ENCODE assay signal across 2 cellular contexts in the genomic region with DNA sequence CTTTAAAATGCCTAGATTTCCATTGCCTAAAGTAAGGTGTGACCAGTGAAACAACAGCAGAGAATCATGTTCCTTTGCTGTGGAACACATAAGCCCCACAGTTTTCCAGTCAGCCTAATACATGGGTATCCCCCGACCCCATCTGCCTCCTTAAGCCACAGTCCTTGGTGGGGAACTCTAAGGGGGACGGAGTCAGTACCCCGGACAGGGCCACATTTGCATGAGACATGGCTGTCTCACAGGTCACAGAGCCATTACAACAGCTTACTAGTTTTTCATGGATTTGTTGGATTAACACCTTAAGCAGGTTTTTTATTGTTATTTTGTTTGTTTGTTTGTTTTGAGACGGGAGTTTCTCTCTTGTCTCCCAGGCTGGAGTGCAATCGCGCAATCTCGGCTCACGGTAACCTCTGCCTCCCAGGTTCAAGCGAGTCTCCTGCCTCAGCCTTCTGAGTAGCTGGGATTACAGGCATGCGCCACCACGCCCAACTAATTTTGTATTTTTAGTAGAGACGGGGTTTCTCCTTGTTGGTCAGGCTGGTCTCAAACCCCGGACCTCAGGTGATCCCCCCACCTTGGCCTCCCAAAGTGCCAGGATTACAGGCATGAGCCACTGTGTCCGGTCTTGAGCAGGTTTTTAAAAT.
A peak's percentile ranks its signal among the peaks of the same experiment; 100 is the strongest.
TF ChIP-seq lines count a peak whose summit lies in the region.

No MANE protein-coding gene starts in this region.

TF ChIP-seq in A549, 52 proteins besides CTCF, POLR2A, EP300 and RAD21:
- TF ChIP-seq, protein P1, sequence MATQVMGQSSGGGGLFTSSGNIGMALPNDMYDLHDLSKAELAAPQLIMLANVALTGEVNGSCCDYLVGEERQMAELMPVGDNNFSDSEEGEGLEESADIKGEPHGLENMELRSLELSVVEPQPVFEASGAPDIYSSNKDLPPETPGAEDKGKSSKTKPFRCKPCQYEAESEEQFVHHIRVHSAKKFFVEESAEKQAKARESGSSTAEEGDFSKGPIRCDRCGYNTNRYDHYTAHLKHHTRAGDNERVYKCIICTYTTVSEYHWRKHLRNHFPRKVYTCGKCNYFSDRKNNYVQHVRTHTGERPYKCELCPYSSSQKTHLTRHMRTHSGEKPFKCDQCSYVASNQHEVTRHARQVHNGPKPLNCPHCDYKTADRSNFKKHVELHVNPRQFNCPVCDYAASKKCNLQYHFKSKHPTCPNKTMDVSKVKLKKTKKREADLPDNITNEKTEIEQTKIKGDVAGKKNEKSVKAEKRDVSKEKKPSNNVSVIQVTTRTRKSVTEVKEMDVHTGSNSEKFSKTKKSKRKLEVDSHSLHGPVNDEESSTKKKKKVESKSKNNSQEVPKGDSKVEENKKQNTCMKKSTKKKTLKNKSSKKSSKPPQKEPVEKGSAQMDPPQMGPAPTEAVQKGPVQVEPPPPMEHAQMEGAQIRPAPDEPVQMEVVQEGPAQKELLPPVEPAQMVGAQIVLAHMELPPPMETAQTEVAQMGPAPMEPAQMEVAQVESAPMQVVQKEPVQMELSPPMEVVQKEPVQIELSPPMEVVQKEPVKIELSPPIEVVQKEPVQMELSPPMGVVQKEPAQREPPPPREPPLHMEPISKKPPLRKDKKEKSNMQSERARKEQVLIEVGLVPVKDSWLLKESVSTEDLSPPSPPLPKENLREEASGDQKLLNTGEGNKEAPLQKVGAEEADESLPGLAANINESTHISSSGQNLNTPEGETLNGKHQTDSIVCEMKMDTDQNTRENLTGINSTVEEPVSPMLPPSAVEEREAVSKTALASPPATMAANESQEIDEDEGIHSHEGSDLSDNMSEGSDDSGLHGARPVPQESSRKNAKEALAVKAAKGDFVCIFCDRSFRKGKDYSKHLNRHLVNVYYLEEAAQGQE (IDR thresholded peaks at IDR 0.05) = peak; percentile 61; the same call in 1 of the 2 replicates

TF ChIP-seq in HepG2, 621 proteins besides CTCF, POLR2A, EP300 and RAD21:
- TF ChIP-seq, protein P2, sequence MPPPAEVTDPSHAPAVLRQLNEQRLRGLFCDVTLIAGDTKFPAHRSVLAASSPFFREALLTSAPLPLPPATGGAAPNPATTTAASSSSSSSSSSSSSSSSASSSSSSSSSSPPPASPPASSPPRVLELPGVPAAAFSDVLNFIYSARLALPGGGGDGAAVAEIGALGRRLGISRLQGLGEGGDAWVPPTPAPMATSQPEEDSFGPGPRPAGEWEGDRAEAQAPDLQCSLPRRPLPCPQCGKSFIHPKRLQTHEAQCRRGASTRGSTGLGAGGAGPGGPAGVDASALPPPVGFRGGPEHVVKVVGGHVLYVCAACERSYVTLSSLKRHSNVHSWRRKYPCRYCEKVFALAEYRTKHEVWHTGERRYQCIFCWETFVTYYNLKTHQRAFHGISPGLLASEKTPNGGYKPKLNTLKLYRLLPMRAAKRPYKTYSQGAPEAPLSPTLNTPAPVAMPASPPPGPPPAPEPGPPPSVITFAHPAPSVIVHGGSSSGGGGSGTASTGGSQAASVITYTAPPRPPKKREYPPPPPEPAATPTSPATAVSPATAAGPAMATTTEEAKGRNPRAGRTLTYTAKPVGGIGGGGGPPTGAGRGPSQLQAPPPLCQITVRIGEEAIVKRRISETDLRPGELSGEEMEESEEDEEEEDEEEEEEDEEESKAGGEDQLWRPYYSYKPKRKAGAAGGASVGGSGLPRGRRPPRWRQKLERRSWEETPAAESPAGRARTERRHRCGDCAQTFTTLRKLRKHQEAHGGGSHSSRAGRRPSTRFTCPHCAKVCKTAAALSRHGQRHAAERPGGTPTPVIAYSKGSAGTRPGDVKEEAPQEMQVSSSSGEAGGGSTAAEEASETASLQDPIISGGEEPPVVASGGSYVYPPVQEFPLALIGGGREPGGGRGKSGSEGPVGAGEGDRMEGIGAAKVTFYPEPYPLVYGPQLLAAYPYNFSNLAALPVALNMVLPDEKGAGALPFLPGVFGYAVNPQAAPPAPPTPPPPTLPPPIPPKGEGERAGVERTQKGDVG (CRISPR knock-in tag; IDR thresholded peaks at IDR 0.05; ENCODE audit: borderline replicate concordance) = 0 out of 2 replicates have a peak, but pooled peaks have one; percentile 42
- TF ChIP-seq, protein P1 (IDR thresholded peaks at IDR 0.05; ENCODE audit: borderline replicate concordance in 1 of 2, low read depth in 1 of 2, low read length in 2 of 2) = peak; percentile 42 to 90
- TF ChIP-seq RBM22 (optimal IDR thresholded peaks at IDR 0.05; ENCODE audit: low read length) (peak; percentile 48), MIER2 (CRISPR knock-in tag; IDR thresholded peaks at IDR 0.05) (peak; percentile 67; the same call in 1 of the 2 replicates)
